2 cellular contexts compared by ENCODE assay signal in the genomic region with DNA sequence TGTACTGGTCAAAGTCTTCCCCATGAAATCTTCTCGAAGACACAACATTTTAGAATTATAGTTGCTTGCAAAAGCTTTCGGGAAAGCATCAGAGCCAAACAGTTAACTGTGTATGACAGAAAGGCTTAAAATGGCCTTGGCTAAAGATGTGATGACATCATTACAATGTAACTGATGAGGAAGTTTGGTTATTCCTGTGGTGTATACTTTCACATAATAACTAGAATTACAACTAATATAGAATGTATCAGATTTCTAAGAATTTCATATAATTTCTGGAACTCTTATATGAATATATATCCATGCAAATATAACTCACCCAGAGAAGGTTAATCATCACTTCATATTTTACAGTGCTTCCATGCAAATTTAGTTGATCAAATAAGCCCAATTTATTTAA.
TF ChIP-seq lines count a peak whose summit lies in the region.

No MANE protein-coding gene starts in this region.

TF ChIP-seq in GM12891, 5 proteins besides CTCF, POLR2A, EP300 and RAD21:
- TF ChIP-seq POU2F2 (IDR thresholded peaks at IDR 0.05; ENCODE audit: low read depth, low read length) (no peak), PAX5 (IDR thresholded peaks at IDR 0.05; ENCODE audit: insufficient read depth, low read length, severe bottlenecking) (no peak), POLR2AphosphoS5 (IDR thresholded peaks at IDR 0.05; ENCODE audit: low read depth, low read length) (no peak), TAF1 (IDR thresholded peaks at IDR 0.05; ENCODE audit: low read depth, low read length) (no peak), SPI1 (IDR thresholded peaks at IDR 0.05; ENCODE audit: low read depth, low read length) (no peak)

TF ChIP-seq in GM12878, 131 proteins besides CTCF, POLR2A, EP300 and RAD21:
- TF ChIP-seq ATF7 (IDR thresholded peaks at IDR 0.05; ENCODE audit: low read depth) (peak; percentile 96), YBX1 (IDR thresholded peaks at IDR 0.05) (no peak), PAX8 (IDR thresholded peaks at IDR 0.05) (no peak), RBBP5 (conservative IDR thresholded peaks at IDR 0.05) (no peak), CREM (IDR thresholded peaks at IDR 0.05; ENCODE audit: low read depth) (peak; percentile 68), IKZF1 (conservative IDR thresholded peaks at IDR 0.05) (no peak), MEF2A (IDR thresholded peaks at IDR 0.05; ENCODE audit: insufficient read depth, low read depth, low read length) (no peak), EGR1 (IDR thresholded peaks at IDR 0.05; ENCODE audit: borderline replicate concordance in 1 of 2, low read depth in 2 of 2, low read length in 2 of 2) (no peak), RB1 (IDR thresholded peaks at IDR 0.05; ENCODE audit: borderline replicate concordance) (no peak), IKZF2 (IDR thresholded peaks at IDR 0.05) (0 out of 4 replicates have a peak, but pooled peaks of 1 of the 2 experiments have one; percentile 12), BRCA1 (IDR thresholded peaks at IDR 0.05; ENCODE audit: low read depth, low read length) (no peak), JUNB (IDR thresholded peaks at IDR 0.05) (peak; percentile 38), ZNF217 (IDR thresholded peaks at IDR 0.05) (no peak), CBX3 (IDR thresholded peaks at IDR 0.05; ENCODE audit: borderline replicate concordance, low read depth) (no peak), CHD2 (IDR thresholded peaks at IDR 0.05; ENCODE audit: borderline replicate concordance, low read depth, low read length) (no peak), RUNX3 (IDR thresholded peaks at IDR 0.05; ENCODE audit: low read length) (peak; percentile 61; the same call in 1 of the 2 replicates), SMC3 (IDR thresholded peaks at IDR 0.05; ENCODE audit: borderline replicate concordance, low read length) (no peak), KAT2A (conservative IDR thresholded peaks at IDR 0.05; ENCODE audit: control insufficient read depth, low read depth, low read length) (no peak), CHD4 (IDR thresholded peaks at IDR 0.05) (no peak), FOXM1 (IDR thresholded peaks at IDR 0.05; ENCODE audit: low read depth, low read length) (peak; percentile 26; the same call in 1 of the 2 replicates), CREB1 (IDR thresholded peaks at IDR 0.05; ENCODE audit: low read depth) (peak; percentile 82), GATAD2B (conservative IDR thresholded peaks at IDR 0.05; ENCODE audit: low read depth) (no peak), E2F8 (IDR thresholded peaks at IDR 0.05; ENCODE audit: low read depth, partially characterized antibody) (no peak), STAT3 (IDR thresholded peaks at IDR 0.05; ENCODE audit: low read depth, low read length) (no peak), ZNF622 (IDR thresholded peaks at IDR 0.05) (no peak)
- TF ChIP-seq, protein P1, sequence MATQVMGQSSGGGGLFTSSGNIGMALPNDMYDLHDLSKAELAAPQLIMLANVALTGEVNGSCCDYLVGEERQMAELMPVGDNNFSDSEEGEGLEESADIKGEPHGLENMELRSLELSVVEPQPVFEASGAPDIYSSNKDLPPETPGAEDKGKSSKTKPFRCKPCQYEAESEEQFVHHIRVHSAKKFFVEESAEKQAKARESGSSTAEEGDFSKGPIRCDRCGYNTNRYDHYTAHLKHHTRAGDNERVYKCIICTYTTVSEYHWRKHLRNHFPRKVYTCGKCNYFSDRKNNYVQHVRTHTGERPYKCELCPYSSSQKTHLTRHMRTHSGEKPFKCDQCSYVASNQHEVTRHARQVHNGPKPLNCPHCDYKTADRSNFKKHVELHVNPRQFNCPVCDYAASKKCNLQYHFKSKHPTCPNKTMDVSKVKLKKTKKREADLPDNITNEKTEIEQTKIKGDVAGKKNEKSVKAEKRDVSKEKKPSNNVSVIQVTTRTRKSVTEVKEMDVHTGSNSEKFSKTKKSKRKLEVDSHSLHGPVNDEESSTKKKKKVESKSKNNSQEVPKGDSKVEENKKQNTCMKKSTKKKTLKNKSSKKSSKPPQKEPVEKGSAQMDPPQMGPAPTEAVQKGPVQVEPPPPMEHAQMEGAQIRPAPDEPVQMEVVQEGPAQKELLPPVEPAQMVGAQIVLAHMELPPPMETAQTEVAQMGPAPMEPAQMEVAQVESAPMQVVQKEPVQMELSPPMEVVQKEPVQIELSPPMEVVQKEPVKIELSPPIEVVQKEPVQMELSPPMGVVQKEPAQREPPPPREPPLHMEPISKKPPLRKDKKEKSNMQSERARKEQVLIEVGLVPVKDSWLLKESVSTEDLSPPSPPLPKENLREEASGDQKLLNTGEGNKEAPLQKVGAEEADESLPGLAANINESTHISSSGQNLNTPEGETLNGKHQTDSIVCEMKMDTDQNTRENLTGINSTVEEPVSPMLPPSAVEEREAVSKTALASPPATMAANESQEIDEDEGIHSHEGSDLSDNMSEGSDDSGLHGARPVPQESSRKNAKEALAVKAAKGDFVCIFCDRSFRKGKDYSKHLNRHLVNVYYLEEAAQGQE (IDR thresholded peaks at IDR 0.05; ENCODE audit: low read depth, low read length): no peak
- TF ChIP-seq, protein P2, sequence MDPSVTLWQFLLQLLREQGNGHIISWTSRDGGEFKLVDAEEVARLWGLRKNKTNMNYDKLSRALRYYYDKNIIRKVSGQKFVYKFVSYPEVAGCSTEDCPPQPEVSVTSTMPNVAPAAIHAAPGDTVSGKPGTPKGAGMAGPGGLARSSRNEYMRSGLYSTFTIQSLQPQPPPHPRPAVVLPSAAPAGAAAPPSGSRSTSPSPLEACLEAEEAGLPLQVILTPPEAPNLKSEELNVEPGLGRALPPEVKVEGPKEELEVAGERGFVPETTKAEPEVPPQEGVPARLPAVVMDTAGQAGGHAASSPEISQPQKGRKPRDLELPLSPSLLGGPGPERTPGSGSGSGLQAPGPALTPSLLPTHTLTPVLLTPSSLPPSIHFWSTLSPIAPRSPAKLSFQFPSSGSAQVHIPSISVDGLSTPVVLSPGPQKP (IDR thresholded peaks at IDR 0.05; ENCODE audit: low read depth, low read length): no peak
- TF ChIP-seq, protein P3, sequence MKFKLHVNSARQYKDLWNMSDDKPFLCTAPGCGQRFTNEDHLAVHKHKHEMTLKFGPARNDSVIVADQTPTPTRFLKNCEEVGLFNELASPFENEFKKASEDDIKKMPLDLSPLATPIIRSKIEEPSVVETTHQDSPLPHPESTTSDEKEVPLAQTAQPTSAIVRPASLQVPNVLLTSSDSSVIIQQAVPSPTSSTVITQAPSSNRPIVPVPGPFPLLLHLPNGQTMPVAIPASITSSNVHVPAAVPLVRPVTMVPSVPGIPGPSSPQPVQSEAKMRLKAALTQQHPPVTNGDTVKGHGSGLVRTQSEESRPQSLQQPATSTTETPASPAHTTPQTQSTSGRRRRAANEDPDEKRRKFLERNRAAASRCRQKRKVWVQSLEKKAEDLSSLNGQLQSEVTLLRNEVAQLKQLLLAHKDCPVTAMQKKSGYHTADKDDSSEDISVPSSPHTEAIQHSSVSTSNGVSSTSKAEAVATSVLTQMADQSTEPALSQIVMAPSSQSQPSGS (IDR thresholded peaks at IDR 0.05; ENCODE audit: low read length): peak; percentile 57; the same call in 1 of the 2 replicates
- TF ChIP-seq, protein P4, sequence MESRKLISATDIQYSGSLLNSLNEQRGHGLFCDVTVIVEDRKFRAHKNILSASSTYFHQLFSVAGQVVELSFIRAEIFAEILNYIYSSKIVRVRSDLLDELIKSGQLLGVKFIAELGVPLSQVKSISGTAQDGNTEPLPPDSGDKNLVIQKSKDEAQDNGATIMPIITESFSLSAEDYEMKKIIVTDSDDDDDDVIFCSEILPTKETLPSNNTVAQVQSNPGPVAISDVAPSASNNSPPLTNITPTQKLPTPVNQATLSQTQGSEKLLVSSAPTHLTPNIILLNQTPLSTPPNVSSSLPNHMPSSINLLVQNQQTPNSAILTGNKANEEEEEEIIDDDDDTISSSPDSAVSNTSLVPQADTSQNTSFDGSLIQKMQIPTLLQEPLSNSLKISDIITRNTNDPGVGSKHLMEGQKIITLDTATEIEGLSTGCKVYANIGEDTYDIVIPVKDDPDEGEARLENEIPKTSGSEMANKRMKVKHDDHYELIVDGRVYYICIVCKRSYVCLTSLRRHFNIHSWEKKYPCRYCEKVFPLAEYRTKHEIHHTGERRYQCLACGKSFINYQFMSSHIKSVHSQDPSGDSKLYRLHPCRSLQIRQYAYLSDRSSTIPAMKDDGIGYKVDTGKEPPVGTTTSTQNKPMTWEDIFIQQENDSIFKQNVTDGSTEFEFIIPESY (IDR thresholded peaks at IDR 0.05): no peak
